1 cellular context compared by ENCODE assay signal in genomic region chr9:94900222-94901018, GRCh38.
TF ChIP-seq lines count a peak whose summit lies in the region.

No MANE protein-coding gene starts in this region.

TF ChIP-seq in GM12878, 131 proteins besides CTCF, POLR2A, EP300 and RAD21 (continued from another document):
- TF ChIP-seq E4F1 (IDR thresholded peaks at IDR 0.05; ENCODE audit: borderline replicate concordance, partially characterized antibody) (no peak), NKRF (conservative IDR thresholded peaks at IDR 0.05) (no peak), GABPA (IDR thresholded peaks at IDR 0.05; ENCODE audit: low read depth) (no peak), JUND (IDR thresholded peaks at IDR 0.05; ENCODE audit: low read depth, low read length) (no peak), CHD1 (IDR thresholded peaks at IDR 0.05; ENCODE audit: low read depth, low read length) (no peak), MYB (IDR thresholded peaks at IDR 0.05; ENCODE audit: borderline replicate concordance, low read depth, low read length) (no peak), POU2F2 (IDR thresholded peaks at IDR 0.05; ENCODE audit: borderline replicate concordance, low read depth, low read length) (no peak), PAX5 (IDR thresholded peaks at IDR 0.05; ENCODE audit: borderline replicate concordance, low read depth, low read length) (no peak)
